ENCODE assay signal across 8 cellular contexts in the genomic region with DNA sequence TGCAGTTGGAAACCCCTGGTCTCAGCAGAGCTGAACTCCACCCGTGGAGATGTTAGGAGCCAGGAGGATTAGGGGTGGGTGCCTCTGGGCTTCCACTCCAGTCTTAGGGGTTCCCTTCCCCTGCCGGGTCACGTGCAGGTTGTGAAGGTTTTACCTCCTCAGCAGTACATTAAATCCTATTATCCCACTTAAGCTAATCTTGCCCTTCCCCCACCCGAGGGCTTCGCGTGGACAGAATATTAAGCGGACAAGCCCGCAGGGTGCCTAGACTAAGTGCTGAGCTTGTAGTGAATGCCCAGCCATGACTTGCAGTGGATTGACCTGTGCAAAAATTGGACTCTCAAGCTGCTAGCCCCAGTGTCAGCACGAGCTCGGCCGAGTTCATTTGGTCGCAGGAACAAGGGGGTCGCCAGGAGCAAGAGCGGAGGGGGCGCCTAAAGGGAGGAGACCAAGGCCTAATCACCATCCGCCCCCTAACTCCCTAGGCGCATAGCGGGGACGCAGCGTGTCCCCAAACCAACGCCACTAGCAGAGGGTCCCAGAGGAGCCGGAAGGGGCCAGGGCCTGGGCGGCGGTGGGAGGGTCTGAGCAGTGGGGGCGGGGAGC.
DNase-seq lines count a peak whose midpoint lies in the region; ATAC-seq and TF ChIP-seq lines count a peak whose summit lies in the region.

No MANE protein-coding gene starts in this region.

- H3K4me1 ChIP-seq in HUES6 (ENCODE audit: control insufficient read depth, insufficient read depth, low read length): peaks cover 14% of the 10 kb centered on the region

- TF ChIP-seq CTCF in cardiac fibroblast (IDR thresholded peaks at IDR 0.05; ENCODE audit: low read depth, low read length): no peak

- 0 out of 2 replicates have a peak, but pooled peaks cover 3% of the 10 kb centered on the region for H3K36me3 ChIP-seq in HUES6 (ENCODE audit: control insufficient read depth, insufficient read depth, low read length)

- H3K9me3 ChIP-seq in HUES6 (ENCODE audit: control insufficient read depth, insufficient read depth, low read depth, low read length): no peaks in the 10 kb centered on the region

- 0 out of 2 replicates have a peak overlapping the region, but pooled peaks have one; percentile 29 for H3K27ac ChIP-seq in HUES6 (ENCODE audit: low read depth, low read length)

- peak overlapping the region; percentile 64 for H3K9ac ChIP-seq in HUES6 (ENCODE audit: low read length)

- H3K27me3 ChIP-seq in HUES6 (ENCODE audit: control insufficient read depth, insufficient read depth, low read length): no peaks in the 10 kb centered on the region

- DNase-seq in cardiac fibroblast (ENCODE audit: low read depth in 2 of 2) (no peak), midbrain (lab: John Stamatoyannopoulos, UW) (peak; percentile 45), NCI-H446 (lab: John Stamatoyannopoulos, UW) (no peak), NCI-H2081 treated with DMSO at 0.1 percent for 48 hours (lab: John Stamatoyannopoulos, UW) (no peak)
- DNase-seq in effector CD8-positive, alpha-beta T cell (lab: John Stamatoyannopoulos, UW): no peak

- ATAC-seq in GM19372 (IDR thresholded peaks at IDR 0.05; ENCODE audit: low read depth, unreplicated experiment) (peak; percentile 13), HG03439 (IDR thresholded peaks at IDR 0.05; ENCODE audit: unreplicated experiment) (no peak)

- H3K4me3 ChIP-seq in HUES6 (ENCODE audit: low read depth, low read length): peak overlapping the region; percentile 94
- H3K4me3 ChIP-seq in cardiac fibroblast (replicated peaks in 1 of 2; ENCODE audit: low read depth in 2 of 2, low read length in 2 of 2): peak overlapping the region; percentile 53 to 72
